Comparison of ENCODE assay signal across 13 cellular contexts in genomic region chr4:2898001-2898400, GRCh38. TPM values are rescaled to one million over a fixed set of nuclear protein-coding genes. Genes with fewer than 3 reads are reported as not detected.
DNase-seq lines count a peak whose midpoint lies in the region; ATAC-seq and TF ChIP-seq lines count a peak whose summit lies in the region.
"Had no signal": no experiment of that assay in that cellular context is flagged by ENCODE, and none has a peak within 500 bp of the region (broad histone marks: within the 10 kb centered on the region; RNA-seq: fewer than 3 reads in every experiment).

No MANE protein-coding gene starts in this region.

- H3K27me3 ChIP-seq in CD4-positive, CD25-positive, alpha-beta regulatory T cell (ENCODE audit: control insufficient read depth, insufficient read depth, low read length), result no peaks in the 10 kb centered on the region
- no peaks in the 10 kb centered on the region for H3K27me3 ChIP-seq in prostate gland (replicated peaks; ENCODE audit: insufficient read depth)
- H3K27me3 ChIP-seq in H9 (ENCODE audit: insufficient read depth, low read length), result no peaks in the 10 kb centered on the region

- H3K14ac ChIP-seq in H9 (ENCODE audit: insufficient read depth, low read length), result no peak overlapping the region

- H3K23ac ChIP-seq in H9 (ENCODE audit: insufficient read length, low read depth, low read length), result no peak overlapping the region

- no peak overlapping the region for H2AFZ ChIP-seq in H9 (ENCODE audit: low read length)

- H3K4me1 ChIP-seq in CD4-positive, CD25-positive, alpha-beta regulatory T cell (ENCODE audit: control insufficient read depth, insufficient read depth, low read length, poor library complexity, severe bottlenecking), result no peaks in the 10 kb centered on the region
- H3K4me1 ChIP-seq in prostate gland (replicated peaks) (no peaks in the 10 kb centered on the region), H9 (ENCODE audit: insufficient read depth, low read length) (no peaks in the 10 kb centered on the region)
- H3K4me1 ChIP-seq: HAP-1 had no signal

- H2BK120ac ChIP-seq in H9 (ENCODE audit: low read depth, low read length, poor library complexity, severe bottlenecking), result no peak overlapping the region

- H3K27me3 Mint-ChIP-seq in CD4-positive, CD25-positive, alpha-beta regulatory T cell, result no peaks in the 10 kb centered on the region
- H3K27me3 Mint-ChIP-seq in naive thymus-derived CD8-positive, alpha-beta T cell, result no peaks in the 10 kb centered on the region
- no peaks in the 10 kb centered on the region for H3K27me3 Mint-ChIP-seq in H9 (ENCODE audit: low read depth)

- no peak overlapping the region for H4K8ac ChIP-seq in H9 (replicated peaks; ENCODE audit: insufficient read length, low read depth, low read length)

- no peak overlapping the region for H3K4me2 ChIP-seq in H9 (ENCODE audit: insufficient read depth, insufficient read length, low read length)

- no peak overlapping the region for H3K56ac ChIP-seq in H9 (ENCODE audit: insufficient read length, low read depth, low read length)

- H4K5ac ChIP-seq in H9 (ENCODE audit: insufficient read length, low read depth, low read length), result no peak overlapping the region

- H3K79me1 ChIP-seq in H9 (ENCODE audit: insufficient read depth, low read depth, low read length, poor library complexity, severe bottlenecking), result no peaks in the 10 kb centered on the region

- H2BK20ac ChIP-seq in H9 (ENCODE audit: low read depth, low read length, poor library complexity, severe bottlenecking), result no peak overlapping the region

- H3K4me1 Mint-ChIP-seq in CD4-positive, CD25-positive, alpha-beta regulatory T cell, result peaks cover 0 to 5% (median 1%) of the 10 kb centered on the region in 4 donors
- peaks cover 0 to 2% (median 0%) of the 10 kb centered on the region in 4 donors for H3K4me1 Mint-ChIP-seq in naive thymus-derived CD8-positive, alpha-beta T cell
- no peaks in the 10 kb centered on the region for H3K4me1 Mint-ChIP-seq in H9

- intact Hi-C loops in prostate gland (cut with DNase I), result no loop called here

- H3K23me2 ChIP-seq in H9 (ENCODE audit: insufficient read length, low read depth, low read length, poor library complexity, severe bottlenecking), result no peaks in the 10 kb centered on the region

- DNase-seq in CD4-positive, CD25-positive, alpha-beta regulatory T cell, result no peak
- DNase-seq in EH (ENCODE audit: low read depth) (peak; percentile 23), amniotic epithelial cell (ENCODE audit: low read depth) (peak; percentile 43), prostate gland (ENCODE audit: low spot score) (no peak), H9 (no peak)
- no peak for DNase-seq in naive thymus-derived CD8-positive, alpha-beta T cell
- DNase-seq: DMS 273 treated with DMSO at 0.1 percent for 48 hours, NCI-H1105 treated with DMSO at 0.1 percent for 48 hours, NCI-H187 treated with DMSO at 0.1 percent for 48 hours, NCI-H2171, NCI-H82 had no signal

- no peak for TF ChIP-seq POLR2A in prostate gland (IDR thresholded peaks at IDR 0.05)

- H3K36me3 ChIP-seq in CD4-positive, CD25-positive, alpha-beta regulatory T cell (ENCODE audit: control insufficient read depth, insufficient read depth, low read length), result peaks cover 84% of the 10 kb centered on the region
- peaks cover 13 to 30% of the 10 kb centered on the region in 2 donors for H3K36me3 ChIP-seq in prostate gland

- POLR2A ChIA-PET in naive thymus-derived CD8-positive, alpha-beta T cell (lab: Charles Lee), result no interaction called here

- H3K27ac Mint-ChIP-seq in CD4-positive, CD25-positive, alpha-beta regulatory T cell, result peak overlapping the region in 2 of 3 donors; percentile 36 to 41
- peak overlapping the region in 8 of 10 donors; percentile 11 to 58 (median 34) for H3K27ac Mint-ChIP-seq in naive thymus-derived CD8-positive, alpha-beta T cell
- H3K27ac Mint-ChIP-seq in H9, result peak overlapping the region in 1 of 3 experiments; percentile 13; a peak in 1 of 7 replicates

- no peak overlapping the region for H2BK15ac ChIP-seq in H9 (ENCODE audit: low read depth, low read length)

- no peak for ATAC-seq in CD4-positive, CD25-positive, alpha-beta regulatory T cell (ENCODE audit: low read depth in 2 of 2)
- no peak for ATAC-seq in naive thymus-derived CD8-positive, alpha-beta T cell
- no peak for ATAC-seq in HG03095 (IDR thresholded peaks at IDR 0.05; ENCODE audit: unreplicated experiment)

- H2BK12ac ChIP-seq in H9 (ENCODE audit: insufficient read length, low read depth, low read length), result no peak overlapping the region

- 78% methylated on average over 3 of the region's 3 CpGs for WGBS in prostate gland
- no CpG with 5 or more reads among the region's 3 CpGs for WGBS in H9 (ENCODE audit: extremely low coverage, insufficient read length, low lambda C conversion rate)

- H3K9me3 ChIP-seq in CD4-positive, CD25-positive, alpha-beta regulatory T cell (ENCODE audit: control insufficient read depth in 2 of 2, low read length in 2 of 2), result no peaks in the 10 kb centered on the region
- H3K9me3 ChIP-seq in prostate gland (no peaks in the 10 kb centered on the region), H9 (ENCODE audit: control insufficient read depth, low read depth, low read length) (no peaks in the 10 kb centered on the region)
- H3K9me3 ChIP-seq: HAP-1 had no signal

- peaks cover 45% of the 10 kb centered on the region for H3K36me3 Mint-ChIP-seq in CD4-positive, CD25-positive, alpha-beta regulatory T cell
- peaks cover 0 to 93% (median 9%) of the 10 kb centered on the region in 3 donors for H3K36me3 Mint-ChIP-seq in naive thymus-derived CD8-positive, alpha-beta T cell
- H3K36me3 Mint-ChIP-seq in H9 (ENCODE audit: insufficient read depth in 1 of 3, low read depth in 3 of 3), result peaks cover 25 to 82% (median 70%) of the 10 kb centered on the region in 3 experiments

- no peak overlapping the region for H3K4ac ChIP-seq in H9 (ENCODE audit: low read depth, low read length)

- TF ChIP-seq CTCF in prostate gland (IDR thresholded peaks at IDR 0.05), result no peak
- TF ChIP-seq CTCF in H9 (conservative IDR thresholded peaks at IDR 0.05), result no peak

- H3K9me3 Mint-ChIP-seq in CD4-positive, CD25-positive, alpha-beta regulatory T cell, result no peaks in the 10 kb centered on the region
- no peaks in the 10 kb centered on the region for H3K9me3 Mint-ChIP-seq in naive thymus-derived CD8-positive, alpha-beta T cell
- no peaks in the 10 kb centered on the region for H3K9me3 Mint-ChIP-seq in H9

- no peak overlapping the region for H3T11ph ChIP-seq in H9 (ENCODE audit: low read length)

- no peak overlapping the region for H3K9ac ChIP-seq in H9 (ENCODE audit: extremely low read depth, insufficient read length, low read length)

- H2BK5ac ChIP-seq in H9 (ENCODE audit: insufficient read length, low read length), result no peak overlapping the region

- H3K18ac ChIP-seq in H9 (ENCODE audit: insufficient read length, low read depth, low read length), result no peak overlapping the region

- no peak overlapping the region for H4K91ac ChIP-seq in H9 (ENCODE audit: insufficient read length, low read depth, low read length)

- no peaks in the 10 kb centered on the region for H3K79me2 ChIP-seq in H9 (ENCODE audit: insufficient read depth, low read length)

- no peaks in the 10 kb centered on the region for H4K20me1 ChIP-seq in H9 (ENCODE audit: control insufficient read depth, insufficient read depth, insufficient read length)

- H2AK5ac ChIP-seq in H9 (ENCODE audit: insufficient read length, low read length), result no peak overlapping the region

- no peak overlapping the region for H3K27ac ChIP-seq in CD4-positive, CD25-positive, alpha-beta regulatory T cell (ENCODE audit: insufficient read depth, low read length, poor library complexity, severe bottlenecking)
- H3K27ac ChIP-seq in prostate gland (no peak overlapping the region), H9 (ENCODE audit: insufficient read length, low read depth, low read length) (no peak overlapping the region)

- H3K4me3 Mint-ChIP-seq in CD4-positive, CD25-positive, alpha-beta regulatory T cell, result no peak overlapping the region
- H3K4me3 Mint-ChIP-seq in naive thymus-derived CD8-positive, alpha-beta T cell, result no peak overlapping the region
- no peak overlapping the region for H3K4me3 Mint-ChIP-seq in H9

- H3K4me3 ChIP-seq in CD4-positive, CD25-positive, alpha-beta regulatory T cell (ENCODE audit: low read depth, low read length), result no peak overlapping the region
- no peak overlapping the region for H3K4me3 ChIP-seq in prostate gland
- H3K4me3 ChIP-seq: HAP-1 had no signal

RNA-seq across cellular contexts. Expression of gene ADD1, which starts 54.4 kb away (rescaled TPM):
- 242 TPM for total RNA-seq in CD4-positive, CD25-positive, alpha-beta regulatory T cell
- 100 to 1,000 TPM; 142 to 151 (median 145) TPM for polyA plus RNA-seq in CD4-positive, CD25-positive, alpha-beta regulatory T cell
- 100 to 1,000 TPM; 302 to 309 TPM for total RNA-seq in naive thymus-derived CD8-positive, alpha-beta T cell
- 100 to 1,000 TPM; 129 to 151 (median 150) TPM for polyA plus RNA-seq in naive thymus-derived CD8-positive, alpha-beta T cell
- total RNA-seq in prostate gland, result 100 to 1,000 TPM; 164 to 321 TPM
- 163 and 166 TPM in 2 replicates for total RNA-seq in H9 (2021)

Comparison
In these comparisons a context has a peak if more than half of its experiments do, and no peak if none do; other contexts are left out.
1. DNase-seq: peak in EH (single experiment) and amniotic epithelial cell (single experiment); none in CD4-positive, CD25-positive, alpha-beta regulatory T cell (0 of 3), naive thymus-derived CD8-positive, alpha-beta T cell (0 of 10), prostate gland (single experiment) and H9 (single experiment).